In genomic region chr20:62652051-62652893, GRCh38 we compare ENCODE assay signal across 7 cellular contexts. TPM values are rescaled to one million over a fixed set of nuclear protein-coding genes. Genes with fewer than 3 reads are reported as not detected.
DNase-seq lines count a peak whose midpoint lies in the region; ATAC-seq and TF ChIP-seq lines count a peak whose summit lies in the region.

No MANE protein-coding gene starts in this region.

- no peaks in the 10 kb centered on the region for H3K9me3 Mint-ChIP-seq in activated naive CD4-positive, alpha-beta T cell treated with anti-CD3 and anti-CD28 coated beads for 36 hours

- TF ChIP-seq CTCF in Peyer's patch (IDR thresholded peaks at IDR 0.05) (peak in 3 of 6 experiments; percentile 23 to 34 (median 28)), testis (IDR thresholded peaks at IDR 0.05) (peak in 1 of 3 experiments; percentile 13)

- H3K27ac ChIP-seq in Peyer's patch (peak overlapping the region; percentile 93 to 100 (median 97)), testis (peak overlapping the region; percentile 78 to 91)

- H3K9me3 ChIP-seq in Peyer's patch (no peaks in the 10 kb centered on the region), testis (no peaks in the 10 kb centered on the region)

- H3K36me3 ChIP-seq in Peyer's patch (no peaks in the 10 kb centered on the region), testis (ENCODE audit: low read depth, missing control alignments) (no peaks in the 10 kb centered on the region)

- peak overlapping the region; percentile 49 for H3K4me3 Mint-ChIP-seq in activated naive CD4-positive, alpha-beta T cell treated with anti-CD3 and anti-CD28 coated beads for 36 hours

- H3K4me1 ChIP-seq in Peyer's patch = peaks cover 11 to 41% (median 26%) of the 10 kb centered on the region in 4 donors
- peaks cover 38% of the 10 kb centered on the region for H3K4me1 ChIP-seq in testis

- no peaks in the 10 kb centered on the region for H3K27me3 ChIP-seq in Peyer's patch
- H3K27me3 ChIP-seq in testis = no peaks in the 10 kb centered on the region

- TF ChIP-seq POLR2A in GM18526 (IDR thresholded peaks at IDR 0.05; ENCODE audit: extremely low read depth, insufficient read length) (peak; percentile 32), Peyer's patch (IDR thresholded peaks at IDR 0.05) (peak; percentile 79 to 93), testis (IDR thresholded peaks at IDR 0.05) (peak; percentile 13)

- intact Hi-C loops in activated naive CD4-positive, alpha-beta T cell treated with anti-CD3 and anti-CD28 coated beads for 36 hours (cut with micrococcal nuclease) = no loop called here
- intact Hi-C loops in testis (cut with DNase I; ENCODE audit: low total_unique reads) = no loop called here

- 27 to 56% methylated on average over 23 to 43 of the region's 43 CpGs for WGBS in testis, 2 donors

- CTCF ChIA-PET in activated naive CD4-positive, alpha-beta T cell treated with anti-CD3 and anti-CD28 coated beads for 36 hours (lab: Charles Lee) = interaction anchor here (1.1 kb wide), 3 partner anchors 10 to 35 kb away, joined by 3 to 5 read pairs (median 3); partner anchors contain the start of gene SLCO4A1

- H3K4me3 ChIP-seq in Peyer's patch = peak overlapping the region; percentile 37 to 45 (median 41)
- H3K4me3 ChIP-seq in testis = no peak overlapping the region

- no peaks in the 10 kb centered on the region for H3K27me3 Mint-ChIP-seq in activated naive CD4-positive, alpha-beta T cell treated with anti-CD3 and anti-CD28 coated beads for 36 hours (ENCODE audit: low read depth)

- H3K27ac Mint-ChIP-seq in activated naive CD4-positive, alpha-beta T cell treated with anti-CD3 and anti-CD28 coated beads for 36 hours = peak overlapping the region; percentile 71

- DNase-seq in Peyer's patch = peak; percentile 92 to 97 (median 93)
- peak; percentile 81 for DNase-seq in activated naive CD4-positive, alpha-beta T cell treated with anti-CD3 and anti-CD28 coated beads for 36 hours
- DNase-seq in germinal center (ENCODE audit: low spot score) = peak; percentile 84
- DNase-seq in nucleus accumbens (lab: John Stamatoyannopoulos, UW) = peak in 50 of 56 donors; percentile 7 to 78 (median 54)
- DNase-seq in testis = peak; percentile 97

- H3K36me3 Mint-ChIP-seq in activated naive CD4-positive, alpha-beta T cell treated with anti-CD3 and anti-CD28 coated beads for 36 hours (ENCODE audit: low read depth) = peaks cover 8% of the 10 kb centered on the region

- peaks cover 31% of the 10 kb centered on the region for H3K4me1 Mint-ChIP-seq in activated naive CD4-positive, alpha-beta T cell treated with anti-CD3 and anti-CD28 coated beads for 36 hours (ENCODE audit: low read depth)

- ATAC-seq in HG02885 (IDR thresholded peaks at IDR 0.05; ENCODE audit: poor library complexity, unreplicated experiment) = peak; percentile 69

RNA-seq across cellular contexts. Expression of gene SLCO4A1, which starts 10.0 kb away (rescaled TPM):
- total RNA-seq in Peyer's patch (10 to 100 TPM in 3 of 4 donors, 1 to 10 TPM in 1; 6.7 to 42.9 (median 28.5) TPM), testis (10 to 100 TPM in 1 of 2 donors, 1 to 10 TPM in 1; 9.8 to 14.2 TPM)
- 10 to 100 TPM; 22.4 to 22.6 TPM for total RNA-seq in activated naive CD4-positive, alpha-beta T cell treated with anti-CD3 and anti-CD28 coated beads for 36 hours
- polyA plus RNA-seq in testis (ENCODE audit: insufficient read depth, low read depth, low replicate concordance) = 4.2 TPM

RNA-seq across cellular contexts. Expression of gene NTSR1, which starts 56.4 kb away (rescaled TPM):
- under 1 TPM in 1 of 4 donors, not detected in 3; 0.76 TPM for total RNA-seq in Peyer's patch
- total RNA-seq in activated naive CD4-positive, alpha-beta T cell treated with anti-CD3 and anti-CD28 coated beads for 36 hours = not detected
- 1 to 10 TPM in 1 of 2 donors, under 1 TPM in 1; 0.81 to 1.3 TPM for total RNA-seq in testis
- polyA plus RNA-seq in testis (ENCODE audit: insufficient read depth, low read depth, low replicate concordance) = 0.41 TPM

Comparison
In these comparisons a context has a peak if more than half of its experiments do, and no peak if none do; other contexts are left out.
1. POLR2A ChIP-seq: peak in every context shown above with its lines; median percentile 86 in Peyer's patch; 32 in GM18526; 13 in testis.
2. H3K4me3 ChIP-seq: peak in Peyer's patch (4 of 4); none in testis (0 of 2).
3. Peak in every context shown above with its lines, with median percentiles within 50 percentile points of each other: DNase-seq.